In genomic region chr9:98229090-98229395, GRCh38 we compare ENCODE assay signal across 2 cellular contexts.
TF ChIP-seq lines count a peak whose summit lies in the region.

No MANE protein-coding gene starts in this region.

TF ChIP-seq in A549, 52 proteins besides CTCF, POLR2A, EP300 and RAD21:
- TF ChIP-seq MAFK (IDR thresholded peaks at IDR 0.05; ENCODE audit: partially characterized antibody) (peak; percentile 68), ZSCAN20 (CRISPR knock-in tag; IDR thresholded peaks at IDR 0.05) (no peak), GATA3 (IDR thresholded peaks at IDR 0.05; ENCODE audit: borderline replicate concordance) (no peak), E2F6 (IDR thresholded peaks at IDR 0.05; ENCODE audit: borderline replicate concordance, low read depth) (no peak), HMGXB4 (CRISPR knock-in tag; IDR thresholded peaks at IDR 0.05; ENCODE audit: borderline replicate concordance) (no peak)

TF ChIP-seq in HepG2, 621 proteins besides CTCF, POLR2A, EP300 and RAD21:
- TF ChIP-seq ZNF263 (CRISPR knock-in tag; IDR thresholded peaks at IDR 0.05) = no peak
- no peak for TF ChIP-seq ZBTB2 (CRISPR knock-in tag; IDR thresholded peaks at IDR 0.05; ENCODE audit: low read depth)
- TF ChIP-seq MAFK (conservative IDR thresholded peaks at IDR 0.05 in 1 of 2, IDR thresholded peaks at IDR 0.05 in 1 of 2; ENCODE audit: low read length in 2 of 2) = peak; percentile 81 to 82
- no peak for TF ChIP-seq POGZ (CRISPR knock-in tag; IDR thresholded peaks at IDR 0.05)
- no peak for TF ChIP-seq ZNF737 (CRISPR knock-in tag; IDR thresholded peaks at IDR 0.05; ENCODE audit: borderline replicate concordance)
- TF ChIP-seq ZNF460 (CRISPR knock-in tag; IDR thresholded peaks at IDR 0.05; ENCODE audit: borderline replicate concordance) = no peak
- TF ChIP-seq ZBTB38 (CRISPR knock-in tag; IDR thresholded peaks at IDR 0.05) = 0 out of 2 replicates have a peak, but pooled peaks have one; percentile 9
- TF ChIP-seq FOXP4 (CRISPR knock-in tag; IDR thresholded peaks at IDR 0.05) = no peak
- TF ChIP-seq DPF2 (CRISPR knock-in tag; IDR thresholded peaks at IDR 0.05; ENCODE audit: borderline replicate concordance, low read depth) = no peak
- no peak for TF ChIP-seq ZNF75D (CRISPR knock-in tag; IDR thresholded peaks at IDR 0.05; ENCODE audit: borderline replicate concordance)
- no peak for TF ChIP-seq PHF20 (CRISPR knock-in tag; IDR thresholded peaks at IDR 0.05)
- TF ChIP-seq IRF2 (CRISPR knock-in tag; IDR thresholded peaks at IDR 0.05) = no peak
- peak; percentile 68 for TF ChIP-seq MAFF (IDR thresholded peaks at IDR 0.05; ENCODE audit: low read depth, low read length)
- no peak for TF ChIP-seq SMARCC2 (IDR thresholded peaks at IDR 0.05)
